In the genomic region with DNA sequence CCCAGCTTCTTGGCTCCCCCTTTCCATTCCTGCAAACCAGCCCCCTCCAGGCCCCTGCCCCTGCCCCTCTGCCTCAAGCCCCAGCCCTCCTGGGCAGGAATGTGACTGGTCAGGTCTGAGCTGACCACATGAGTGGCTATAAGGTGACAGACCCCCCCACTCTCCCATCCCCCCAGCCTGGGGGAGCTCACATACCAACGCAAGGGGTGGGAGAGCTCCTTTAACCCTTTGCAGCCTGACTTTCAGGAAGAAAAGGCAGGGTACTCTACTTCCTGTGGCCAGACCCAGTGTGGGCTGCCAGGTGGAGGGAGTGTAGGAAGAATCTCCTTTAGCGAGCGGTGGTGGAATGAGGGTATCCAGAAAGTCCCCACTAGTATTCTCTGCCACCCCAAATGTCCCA, we compare ENCODE assay signal across 11 cellular contexts. TPM values are rescaled to one million over a fixed set of nuclear protein-coding genes. Genes with fewer than 3 reads are reported as not detected.
A peak's percentile ranks its signal among the peaks of the same experiment; 100 is the strongest.
DNase-seq lines count a peak whose midpoint lies in the region; ATAC-seq and TF ChIP-seq lines count a peak whose summit lies in the region.
"Had no signal": no experiment of that assay in that cellular context is flagged by ENCODE, and none has a peak within 500 bp of the region (broad histone marks: within the 10 kb centered on the region; RNA-seq: fewer than 3 reads in every experiment).

No MANE protein-coding gene starts in this region.

- no peaks in the 10 kb centered on the region for H3K9me3 Mint-ChIP-seq in CD8-positive, alpha-beta memory T cell

- no peaks in the 10 kb centered on the region for H3K27me3 Mint-ChIP-seq in CD8-positive, alpha-beta memory T cell

- H3K79me1 ChIP-seq in mesendoderm (ENCODE audit: low read length), result peaks cover 38% of the 10 kb centered on the region

- H3K9me3 ChIP-seq in HUES64 (ENCODE audit: insufficient read depth, low read depth, low read length), result no peaks in the 10 kb centered on the region
- no peaks in the 10 kb centered on the region for H3K9me3 ChIP-seq in CD8-positive, alpha-beta memory T cell (ENCODE audit: low read length)
- H3K9me3 ChIP-seq: neutrophil had no signal

- H3K4ac ChIP-seq in mesendoderm (ENCODE audit: low read depth, low read length), result peak overlapping the region; percentile 92

- peak overlapping the region; percentile 64 for H2AK5ac ChIP-seq in mesendoderm (ENCODE audit: low read length)

- peaks cover 22% of the 10 kb centered on the region for H3K79me2 ChIP-seq in mesendoderm (ENCODE audit: control insufficient read depth, insufficient read depth, low read length)

- ATAC-seq in HG02588 (IDR thresholded peaks at IDR 0.05; ENCODE audit: unreplicated experiment), result no peak
- no peak for ATAC-seq in activated CD4-positive, CD25-positive, alpha-beta regulatory T cell treated with anti-CD3 and anti-CD28 coated beads, Interleukin-2, amount 50 U/mL, for 24 hours

- H3K4me1 Mint-ChIP-seq in CD8-positive, alpha-beta memory T cell, result peaks cover 28 to 35% (median 32%) of the 10 kb centered on the region in 3 donors

- POLR2A ChIA-PET in CD8-positive, alpha-beta memory T cell (lab: Charles Lee), result no interaction called here

- DNase-seq in dorsolateral prefrontal cortex (no peak), mesendoderm (peak; percentile 80), substantia nigra (lab: John Stamatoyannopoulos, UW) (no peak), NCI-H1694 (lab: John Stamatoyannopoulos, UW) (no peak)
- no peak for DNase-seq in CD8-positive, alpha-beta memory T cell
- DNase-seq: cerebellar nuclear complex, NCI-H2029 had no signal

- peaks cover 83% of the 10 kb centered on the region for H3K4me1 ChIP-seq in HUES64 (ENCODE audit: insufficient read depth, low read length)
- peaks cover 63% of the 10 kb centered on the region for H3K4me1 ChIP-seq in mesendoderm (ENCODE audit: control insufficient read depth, low read depth, low read length)
- H3K4me1 ChIP-seq in CD8-positive, alpha-beta memory T cell (ENCODE audit: insufficient read depth, low read length), result peaks cover 39% of the 10 kb centered on the region

- CTCF ChIA-PET in CD8-positive, alpha-beta memory T cell (lab: Charles Lee), result interaction anchor here (1.0 to 5.5 kb wide), 6 partner anchors 9 to 573 kb away, joined by 3 to 36 read pairs (median 4); no protein-coding TSS in a partner anchor

- no peak overlapping the region for H2BK15ac ChIP-seq in mesendoderm (replicated peaks; ENCODE audit: low read depth)

- no peaks in the 10 kb centered on the region for H3K36me3 Mint-ChIP-seq in CD8-positive, alpha-beta memory T cell

- H3K27me3 ChIP-seq in HUES64 (ENCODE audit: insufficient read depth, low read length) (no peaks in the 10 kb centered on the region), dorsolateral prefrontal cortex (no peaks in the 10 kb centered on the region), mesendoderm (ENCODE audit: insufficient read depth, low read length, poor library complexity) (no peaks in the 10 kb centered on the region)
- H3K27me3 ChIP-seq in CD8-positive, alpha-beta memory T cell (ENCODE audit: insufficient read depth, low read length, poor library complexity, severe bottlenecking), result no peaks in the 10 kb centered on the region

- no peak overlapping the region for H3K4me3 Mint-ChIP-seq in CD8-positive, alpha-beta memory T cell

- no peak overlapping the region for H3K23ac ChIP-seq in mesendoderm (ENCODE audit: low read length)

- no peak overlapping the region for H4K5ac ChIP-seq in mesendoderm (ENCODE audit: low read length)

- H4K8ac ChIP-seq in mesendoderm (ENCODE audit: low read depth, low read length), result no peak overlapping the region

- peak overlapping the region in 1 of 8 donors; percentile 35 for H3K27ac Mint-ChIP-seq in CD8-positive, alpha-beta memory T cell

- no peak for TF ChIP-seq CTCF in dorsolateral prefrontal cortex (IDR thresholded peaks at IDR 0.05 in 54 of 56, conservative IDR thresholded peaks at IDR 0.05 in 2 of 56; ENCODE audit: low read depth in 1 of 56, partially characterized antibody in 56 of 56)

- peak overlapping the region; percentile 73 for H2BK5ac ChIP-seq in mesendoderm (ENCODE audit: low read length)

- no peaks in the 10 kb centered on the region; the same call in 1 of the 2 replicates for H3K36me3 ChIP-seq in HUES64 (ENCODE audit: insufficient read depth, low read length)
- H3K36me3 ChIP-seq in mesendoderm (ENCODE audit: control insufficient read depth, insufficient read depth, low read length), result no peaks in the 10 kb centered on the region
- H3K36me3 ChIP-seq in CD8-positive, alpha-beta memory T cell (ENCODE audit: insufficient read depth, low read length), result no peaks in the 10 kb centered on the region
- H3K36me3 ChIP-seq: neutrophil had no signal

- intact Hi-C loops in dorsolateral prefrontal cortex (cut with DNase I), result no loop called here

- H3K56ac ChIP-seq in mesendoderm (ENCODE audit: low read length), result peak overlapping the region; percentile 86

- H3K27ac ChIP-seq in HUES64 (ENCODE audit: low read depth, low read length), result peak overlapping the region; percentile 89
- H3K27ac ChIP-seq in dorsolateral prefrontal cortex, result peak overlapping the region in 54 of 59 donors; percentile 12 to 95 (median 76)
- peak overlapping the region; percentile 88 for H3K27ac ChIP-seq in mesendoderm (ENCODE audit: low read depth, low read length)
- peak overlapping the region; percentile 21 for H3K27ac ChIP-seq in substantia nigra (ENCODE audit: low read depth, low read length, poor library complexity, severe bottlenecking)
- H3K27ac ChIP-seq in CD8-positive, alpha-beta memory T cell (ENCODE audit: low read depth, low read length), result no peak overlapping the region
- H3K27ac ChIP-seq: neutrophil had no signal

- H3K4me3 ChIP-seq in HUES64 (ENCODE audit: low read length), result peak overlapping the region; percentile 37
- H3K4me3 ChIP-seq in dorsolateral prefrontal cortex, result no peak overlapping the region
- no peak overlapping the region for H3K4me3 ChIP-seq in mesendoderm (ENCODE audit: low read length)
- H3K4me3 ChIP-seq in CD8-positive, alpha-beta memory T cell (ENCODE audit: low read length), result no peak overlapping the region

- H2BK120ac ChIP-seq in mesendoderm (ENCODE audit: low read depth, low read length), result peak overlapping the region; percentile 86

- H3K9ac ChIP-seq in HUES64 (ENCODE audit: low read depth, low read length) (peak overlapping the region; percentile 68; the same call in 1 of the 2 replicates), mesendoderm (ENCODE audit: low read length) (peak overlapping the region; percentile 66)

- whole genome bisulfite sequencing in HUES64, result 0% methylated on average over 1 of the region's 3 CpGs
- WGBS in mesendoderm (ENCODE audit: extremely low coverage, insufficient coverage, low lambda C conversion rate), result no CpG with 5 or more reads among the region's 3 CpGs

- H3K18ac ChIP-seq in mesendoderm (ENCODE audit: low read length), result peak overlapping the region; percentile 55

- H3K4me2 ChIP-seq in mesendoderm (ENCODE audit: low read length), result peak overlapping the region; percentile 16

RNA-seq across cellular contexts. Expression of a gene that starts 33.1 kb away (rescaled TPM):
- polyA plus RNA-seq in HUES64 (2013, experiment 1 of 2), result 23.6 TPM
- polyA plus RNA-seq in HUES64 (2013, experiment 2 of 2), result 29.1 TPM
- 100 to 1,000 TPM in 21 of 120 experiments, 10 to 100 TPM in 99; 57.6 to 160 (median 87.2) TPM for total RNA-seq in dorsolateral prefrontal cortex
- 8.1 TPM for polyA plus RNA-seq in mesendoderm (2013, experiment 1 of 2)
- polyA plus RNA-seq in mesendoderm (2013, experiment 2 of 2), result 8.0 TPM
- total RNA-seq in CD8-positive, alpha-beta memory T cell, result 10 to 100 TPM; 11.5 TPM
- 1.9 TPM for polyA plus RNA-seq in CD8-positive, alpha-beta memory T cell

Comparison
In these comparisons a context has a peak if more than half of its experiments do, and no peak if none do; other contexts are left out.
1. RNA of a gene that starts 33.1 kb away (total RNA-seq): 57.6 to 160 TPM in dorsolateral prefrontal cortex; 11.5 TPM in CD8-positive, alpha-beta memory T cell; every median in the first group is over 4 times any median in the second.